1 cellular context compared by ENCODE assay signal in the genomic region with DNA sequence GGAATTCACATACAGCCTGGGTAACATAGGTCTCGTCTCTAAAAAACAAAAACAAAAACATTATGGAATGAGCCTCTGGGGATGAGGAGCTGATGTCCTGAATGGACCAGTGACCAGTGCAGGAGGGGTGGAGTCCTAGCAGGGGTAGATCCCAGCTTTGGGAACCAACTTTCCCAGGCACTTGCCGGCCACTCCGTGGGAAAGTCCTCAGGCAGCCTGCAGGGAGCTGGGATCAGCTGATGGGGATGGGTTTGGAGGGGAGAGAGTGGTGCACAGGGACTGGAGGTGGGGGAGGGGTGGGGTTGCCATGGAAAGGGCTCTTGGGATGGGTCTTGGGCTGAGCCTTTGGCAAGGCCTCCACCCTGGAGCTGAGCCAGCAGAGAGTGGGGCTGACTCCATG.
TF ChIP-seq lines count a peak whose summit lies in the region.

No MANE protein-coding gene starts in this region.

TF ChIP-seq in H1, 55 proteins besides CTCF, POLR2A, EP300 and RAD21:
- TF ChIP-seq MAFK (IDR thresholded peaks at IDR 0.05; ENCODE audit: low read depth, low read length) (no peak), HDAC2 (IDR thresholded peaks at IDR 0.05; ENCODE audit: borderline replicate concordance in 1 of 2, low read depth in 2 of 2, low read length in 2 of 2) (no peak), NANOG (IDR thresholded peaks at IDR 0.05; ENCODE audit: insufficient read depth, low read depth, low read length, poor library complexity, severe bottlenecking) (no peak), KDM1A (IDR thresholded peaks at IDR 0.05; ENCODE audit: borderline replicate concordance, low read length) (no peak), RNF2 (IDR thresholded peaks at IDR 0.05; ENCODE audit: borderline replicate concordance, low read depth, low read length, missing control alignments, poor library complexity, severe bottlenecking) (no peak), SAP30 (IDR thresholded peaks at IDR 0.05; ENCODE audit: insufficient read depth, insufficient replicate concordance, low read length) (no peak), CHD1 (IDR thresholded peaks at IDR 0.05; ENCODE audit: low read depth, low read length) (no peak), SUZ12 (IDR thresholded peaks at IDR 0.05; ENCODE audit: low read length) (no peak), KDM4A (IDR thresholded peaks at IDR 0.05; ENCODE audit: low read depth, low read length, severe bottlenecking) (no peak), EGR1 (IDR thresholded peaks at IDR 0.05; ENCODE audit: borderline replicate concordance, low read depth, low read length) (no peak), CREB1 (IDR thresholded peaks at IDR 0.05) (no peak), RBBP5 (IDR thresholded peaks at IDR 0.05; ENCODE audit: borderline replicate concordance, low read depth, low read length) (no peak), CHD2 (IDR thresholded peaks at IDR 0.05; ENCODE audit: low read length) (no peak), SP1 (IDR thresholded peaks at IDR 0.05; ENCODE audit: low read depth, low read length) (no peak), HDAC6 (IDR thresholded peaks at IDR 0.05; ENCODE audit: low read depth, low read length) (no peak)
- TF ChIP-seq, protein P1, sequence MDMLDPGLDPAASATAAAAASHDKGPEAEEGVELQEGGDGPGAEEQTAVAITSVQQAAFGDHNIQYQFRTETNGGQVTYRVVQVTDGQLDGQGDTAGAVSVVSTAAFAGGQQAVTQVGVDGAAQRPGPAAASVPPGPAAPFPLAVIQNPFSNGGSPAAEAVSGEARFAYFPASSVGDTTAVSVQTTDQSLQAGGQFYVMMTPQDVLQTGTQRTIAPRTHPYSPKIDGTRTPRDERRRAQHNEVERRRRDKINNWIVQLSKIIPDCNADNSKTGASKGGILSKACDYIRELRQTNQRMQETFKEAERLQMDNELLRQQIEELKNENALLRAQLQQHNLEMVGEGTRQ (IDR thresholded peaks at IDR 0.05; ENCODE audit: low read length), result no peak
